ENCODE assay signal across 8 cellular contexts in genomic region chr5:150516011-150516410, GRCh38. TPM values are rescaled to one million over a fixed set of nuclear protein-coding genes. Genes with fewer than 3 reads are reported as not detected.
DNase-seq lines count a peak whose midpoint lies in the region; TF ChIP-seq lines count a peak whose summit lies in the region.

No MANE protein-coding gene starts in this region.

- peak overlapping the region in 2 of 5 donors; percentile 5 to 29 for H3K9ac ChIP-seq in subcutaneous abdominal adipose tissue (ENCODE audit: low read length in 5 of 5)

- H3K27me3 Mint-ChIP-seq in HFFc6 (ENCODE audit: insufficient read depth) = no peaks in the 10 kb centered on the region; the same call in 1 of the 2 replicates

- peak overlapping the region; percentile 25 for H3K4me3 Mint-ChIP-seq in HFFc6

- DNase-seq in HFFc6 (peak; percentile 53), astrocyte of the spinal cord (ENCODE audit: low read depth, low spot score) (peak; percentile 44), kidney glomerular epithelial cell (lab: John Stamatoyannopoulos, UW) (peak; percentile 19), NCI-H1930 (lab: John Stamatoyannopoulos, UW) (no peak), middle frontal gyrus (ENCODE audit: extremely low spot score, low spot score) (no peak), amygdala (lab: John Stamatoyannopoulos, UW) (no peak), SW480 (ENCODE audit: low spot score) (no peak)

- peaks cover 0 to 12% (median 8%) of the 10 kb centered on the region in 5 donors for H3K36me3 ChIP-seq in subcutaneous abdominal adipose tissue (ENCODE audit: control insufficient read depth in 5 of 5, insufficient read depth in 5 of 5, low read length in 5 of 5)

- peaks cover 81% of the 10 kb centered on the region for H3K4me1 Mint-ChIP-seq in HFFc6 (ENCODE audit: low read depth)

- H3K9me3 ChIP-seq in subcutaneous abdominal adipose tissue (ENCODE audit: control insufficient read depth in 5 of 5, low read length in 5 of 5) = no peaks in the 10 kb centered on the region

- in situ Hi-C loops in astrocyte of the spinal cord (cut with HindIII; ENCODE audit: low sequenced_read_pairs) = no loop called here

- H3K4me1 ChIP-seq in subcutaneous abdominal adipose tissue (ENCODE audit: control insufficient read depth in 5 of 5, insufficient read depth in 5 of 5, low read length in 5 of 5) = peaks cover 33 to 86% (median 67%) of the 10 kb centered on the region in 5 donors

- peaks cover 11% of the 10 kb centered on the region for H3K36me3 Mint-ChIP-seq in HFFc6 (ENCODE audit: low read depth)

- no peak overlapping the region for H3K4me3 ChIP-seq in astrocyte of the spinal cord (ENCODE audit: low read depth, low read length)
- H3K4me3 ChIP-seq in subcutaneous abdominal adipose tissue (ENCODE audit: low read depth in 1 of 5, low read length in 5 of 5) = no peak overlapping the region

- no peak for TF ChIP-seq CTCF in HFFc6 (IDR thresholded peaks at IDR 0.05)
- TF ChIP-seq CTCF in astrocyte of the spinal cord (IDR thresholded peaks at IDR 0.05; ENCODE audit: low read depth, low read length) = no peak

- H3K9me3 Mint-ChIP-seq in HFFc6 = no peaks in the 10 kb centered on the region

- H3K27ac ChIP-seq in subcutaneous abdominal adipose tissue (ENCODE audit: low read depth, low read length) = peak overlapping the region; percentile 90

- H3K27ac Mint-ChIP-seq in HFFc6 = peak overlapping the region; percentile 84

- H3K27me3 ChIP-seq in subcutaneous abdominal adipose tissue (ENCODE audit: control insufficient read depth in 5 of 5, insufficient read depth in 4 of 5, low read length in 5 of 5) = no peaks in the 10 kb centered on the region

RNA-seq across cellular contexts. Expression of gene NDST1, which starts 8.1 kb away (rescaled TPM):
- 100 to 1,000 TPM; 126 to 199 (median 147) TPM for total RNA-seq in HFFc6 (2021; fragmentation: NEBNext Ultra II Directional; extraction: Animal tissue kit (Norgen Biotek cat#: 25700))

Comparison
In these comparisons a context has a peak if more than half of its experiments do, and no peak if none do; other contexts are left out.
1. DNase-seq: peak in HFFc6 (single experiment), astrocyte of the spinal cord (single experiment) and kidney glomerular epithelial cell (single experiment); none in NCI-H1930 (0 of 2), middle frontal gyrus (single experiment), amygdala (0 of 56) and SW480 (single experiment).